In genomic region chr2:134705861-134706586, GRCh38 we compare ENCODE assay signal across 1 cellular context.
TF ChIP-seq lines count a peak whose summit lies in the region.

No MANE protein-coding gene starts in this region.

TF ChIP-seq in K562, 482 proteins besides CTCF, POLR2A, EP300 and RAD21 (continued from another document):
- TF ChIP-seq USF2 (CRISPR knock-in tag; IDR thresholded peaks at IDR 0.05) (no peak), HEY1 (CRISPR knock-in tag; IDR thresholded peaks at IDR 0.05; ENCODE audit: borderline replicate concordance) (no peak), HMG20A (CRISPR knock-in tag; conservative IDR thresholded peaks at IDR 0.05) (no peak), FOS (IDR thresholded peaks at IDR 0.05; ENCODE audit: extremely low read depth, insufficient read length) (no peak), ESRRB (CRISPR knock-in tag; IDR thresholded peaks at IDR 0.05; ENCODE audit: borderline replicate concordance) (no peak), NUFIP1 (IDR thresholded peaks at IDR 0.05; ENCODE audit: partially characterized antibody) (no peak), CREM (IDR thresholded peaks at IDR 0.05; ENCODE audit: low read depth) (no peak), ZKSCAN8 (CRISPR knock-in tag; IDR thresholded peaks at IDR 0.05) (no peak), ZNF589 (CRISPR knock-in tag; IDR thresholded peaks at IDR 0.05; ENCODE audit: low read depth) (peak; percentile 7; the same call in 1 of the 2 replicates), CBX5 (IDR thresholded peaks at IDR 0.05; ENCODE audit: borderline replicate concordance, low read depth) (no peak), HBP1 (CRISPR knock-in tag; IDR thresholded peaks at IDR 0.05) (no peak), ZNF354B (CRISPR knock-in tag; IDR thresholded peaks at IDR 0.05) (no peak), MTA3 (IDR thresholded peaks at IDR 0.05; ENCODE audit: borderline replicate concordance) (no peak), PTTG1 (tag; IDR thresholded peaks at IDR 0.05; ENCODE audit: low read depth) (no peak), FOXJ2 (tag; IDR thresholded peaks at IDR 0.05) (no peak), RBM17 (IDR thresholded peaks at IDR 0.05; ENCODE audit: borderline replicate concordance, low read depth, low read length) (no peak), ZNF239 (CRISPR knock-in tag; IDR thresholded peaks at IDR 0.05) (peak; percentile 50; the same call in 1 of the 2 replicates), HMGN3 (IDR thresholded peaks at IDR 0.05; ENCODE audit: borderline replicate concordance, extremely low read depth, insufficient read length, low read depth, low read length) (no peak), DNMT1 (IDR thresholded peaks at IDR 0.05) (no peak), CBFB (CRISPR knock-in tag; IDR thresholded peaks at IDR 0.05) (no peak), MAZ (CRISPR knock-in tag; conservative IDR thresholded peaks at IDR 0.05 in 1 of 2, IDR thresholded peaks at IDR 0.05 in 1 of 2) (0 out of 4 replicates have a peak, but pooled peaks of 1 of the 2 experiments have one; percentile 14), ZNF407 (IDR thresholded peaks at IDR 0.05; ENCODE audit: low read depth) (no peak), ZNF764 (CRISPR knock-in tag; IDR thresholded peaks at IDR 0.05; ENCODE audit: low read depth) (no peak), ETV1 (tag; conservative IDR thresholded peaks at IDR 0.05; ENCODE audit: low read depth) (no peak), CTBP1 (IDR thresholded peaks at IDR 0.05; ENCODE audit: borderline replicate concordance) (no peak), MCM2 (IDR thresholded peaks at IDR 0.05; ENCODE audit: low read depth) (no peak), ID3 (CRISPR knock-in tag; IDR thresholded peaks at IDR 0.05) (no peak), ID3 (tag; IDR thresholded peaks at IDR 0.05) (peak; percentile 60; the same call in 1 of the 2 replicates)
